ENCODE assay signal across 8 cellular contexts in genomic region chr17:58317421-58318064, GRCh38. TPM values are rescaled to one million over a fixed set of nuclear protein-coding genes. Genes with fewer than 3 reads are reported as not detected.
A peak's percentile ranks its signal among the peaks of the same experiment; 100 is the strongest.
DNase-seq lines count a peak whose midpoint lies in the region; ATAC-seq and TF ChIP-seq lines count a peak whose summit lies in the region.

No MANE protein-coding gene starts in this region.

- H3K36me3 Mint-ChIP-seq in CD8-positive, alpha-beta T cell = peaks cover 22% of the 10 kb centered on the region
- peaks cover 17% of the 10 kb centered on the region for H3K36me3 Mint-ChIP-seq in T-cell

- H3K4me3 ChIP-seq in CD8-positive, alpha-beta T cell (ENCODE audit: low read depth, low read length) = no peak overlapping the region
- H3K4me3 ChIP-seq in astrocyte of the cerebellum (ENCODE audit: low read depth, low read length) = no peak overlapping the region

- peak; percentile 97 for ATAC-seq in CD8-positive, alpha-beta T cell
- ATAC-seq in GM19395 (IDR thresholded peaks at IDR 0.05; ENCODE audit: unreplicated experiment) = peak; percentile 82
- peak; percentile 88 to 93 (median 92) for ATAC-seq in T-cell (replicated peaks in 1 of 4)

- no peaks in the 10 kb centered on the region for H3K36me3 ChIP-seq in CD8-positive, alpha-beta T cell (ENCODE audit: insufficient read depth, low read length)

- H3K27ac Mint-ChIP-seq in CD8-positive, alpha-beta T cell = peak overlapping the region; percentile 91
- H3K27ac Mint-ChIP-seq in T-cell = peak overlapping the region; percentile 93 to 95

- H3K27me3 Mint-ChIP-seq in CD8-positive, alpha-beta T cell (ENCODE audit: low read depth) = no peaks in the 10 kb centered on the region
- no peaks in the 10 kb centered on the region for H3K27me3 Mint-ChIP-seq in T-cell

- in situ Hi-C loops in astrocyte of the cerebellum (cut with HindIII; ENCODE audit: low sequenced_read_pairs) = no loop called here

- intact Hi-C loops in CD8-positive, alpha-beta T cell (cut with DNase I, micrococcal nuclease) = loop anchor here (1.0 to 5.0 kb wide), 8 partner anchors 12 to 688 kb away; partner anchors contain the start of gene RNF43 (in 2 of the 2)

- peak overlapping the region; percentile 21 for H3K4me3 Mint-ChIP-seq in CD8-positive, alpha-beta T cell
- peak overlapping the region in 1 of 3 donors; percentile 17 for H3K4me3 Mint-ChIP-seq in T-cell

- peaks cover 13% of the 10 kb centered on the region for H3K4me1 Mint-ChIP-seq in CD8-positive, alpha-beta T cell (ENCODE audit: low read depth)
- H3K4me1 Mint-ChIP-seq in T-cell = peaks cover 12 to 20% (median 15%) of the 10 kb centered on the region in 3 donors

- peaks cover 11% of the 10 kb centered on the region for H3K4me1 ChIP-seq in CD8-positive, alpha-beta T cell (ENCODE audit: insufficient read depth, low read length)

- H3K9me3 ChIP-seq in CD8-positive, alpha-beta T cell (ENCODE audit: low read length) = no peaks in the 10 kb centered on the region

- CTCF ChIA-PET in CD8-positive, alpha-beta T cell (lab: Charles Lee) = interaction anchor here (0.7 to 17.5 kb wide), 48 partner anchors 8 to 687 kb away, joined by 3 to 587 read pairs (median 5); partner anchors contain the start of genes HSF5, RNF43, SUPT4H1 and TSPOAP1
- CTCF ChIA-PET in T-cell (lab: Charles Lee) = interaction anchor here (0.6 to 7.8 kb wide), 42 partner anchors 9 to 1747 kb away, joined by 3 to 191 read pairs (median 5); partner anchors contain the start of genes RNF43 (in 2 of the 2), SUPT4H1 (in 2 of the 2), HSF5 (in 1 of the 2) and MTMR4 (in 1 of the 2)

- peak overlapping the region; percentile 36 for H3K27ac ChIP-seq in CD8-positive, alpha-beta T cell (ENCODE audit: low read depth, low read length)

- POLR2A ChIA-PET in CD8-positive, alpha-beta T cell (lab: Charles Lee) = interaction anchor here (0.6 to 5.2 kb wide), 16 partner anchors 10 to 695 kb away, joined by 3 to 91 read pairs (median 7); partner anchors contain the start of genes HSF5, RNF43, SUPT4H1 and TSPOAP1
- POLR2A ChIA-PET in T-cell (lab: Charles Lee) = interaction anchor here (0.5 to 2.4 kb wide), 11 partner anchors 10 to 212 kb away, joined by 3 to 25 read pairs (median 3); partner anchors contain the start of genes SUPT4H1 (in 1 of the 2) and TSPOAP1 (in 1 of the 2)

- peak; percentile 57 to 84 (median 75) for DNase-seq in CD8-positive, alpha-beta T cell
- DNase-seq in LHCN-M2 (ENCODE audit: low read depth) (peak; percentile 73), T-cell (peak; percentile 48 to 79 (median 68)), astrocyte of the cerebellum (ENCODE audit: low read depth) (peak; percentile 23), kidney glomerular epithelial cell (lab: John Stamatoyannopoulos, UW) (peak; percentile 64), C1 segment of cervical spinal cord (lab: John Stamatoyannopoulos, UW) (no peak)
- DNase-seq in stimulated activated CD8-positive, alpha-beta memory T cell treated with anti-CD3 and anti-CD28 coated beads, Interleukin-12 subunit alpha, Interleukin-12 subunit beta, amount 100 ng/mL, for 1 hour (ENCODE audit: low read depth) = peak; percentile 52

- H3K9me3 Mint-ChIP-seq in CD8-positive, alpha-beta T cell = no peaks in the 10 kb centered on the region
- no peaks in the 10 kb centered on the region for H3K9me3 Mint-ChIP-seq in T-cell

- H3K27me3 ChIP-seq in CD8-positive, alpha-beta T cell (ENCODE audit: insufficient read depth, low read length) = no peaks in the 10 kb centered on the region

- TF ChIP-seq CTCF in CD8-positive, alpha-beta T cell (IDR thresholded peaks at IDR 0.05) = peak; percentile 78
- peak; percentile 83 for TF ChIP-seq CTCF in astrocyte of the cerebellum (IDR thresholded peaks at IDR 0.05; ENCODE audit: low read depth, low read length, missing control alignments)

RNA-seq across cellular contexts. Expression of gene TSPOAP1, which starts 11.1 kb away (rescaled TPM):
- total RNA-seq in CD8-positive, alpha-beta T cell = 10 to 100 TPM; 27.9 to 35.3 TPM
- total RNA-seq in LHCN-M2 (2014; rRNA removed) = 0.06 and 0.11 TPM in 2 replicates
- 0.07 TPM for polyA plus RNA-seq in LHCN-M2 (2012)
- total RNA-seq in T-cell = 10 to 100 TPM; 15.6 to 62.7 (median 19.9) TPM

RNA-seq across cellular contexts. Expression of gene SUPT4H1, which starts 34.5 kb away (rescaled TPM):
- total RNA-seq in CD8-positive, alpha-beta T cell = 10 to 100 TPM; 45.2 to 59.7 TPM
- 46.0 and 65.7 TPM in 2 replicates for total RNA-seq in LHCN-M2 (2014; rRNA removed)
- 158 TPM for polyA plus RNA-seq in LHCN-M2 (2012)
- 10 to 100 TPM; 40.5 to 77.3 (median 63.2) TPM for total RNA-seq in T-cell

RNA-seq across cellular contexts. Expression of gene MPO, which starts 36.8 kb away (rescaled TPM):
- not detected for total RNA-seq in CD8-positive, alpha-beta T cell
- total RNA-seq in LHCN-M2 (2014; rRNA removed) = not detected in 2 replicates
- polyA plus RNA-seq in LHCN-M2 (2012) = not detected
- total RNA-seq in T-cell = 1 to 10 TPM in 4 of 5 donors, under 1 TPM in 1; 0.32 to 1.9 (median 1.1) TPM

Comparison
In these comparisons a context has a peak if more than half of its experiments do, and no peak if none do; other contexts are left out.
1. DNase-seq: peak in CD8-positive, alpha-beta T cell (7 of 7), LHCN-M2 (single experiment), T-cell (34 of 34), astrocyte of the cerebellum (single experiment), kidney glomerular epithelial cell (single experiment) and stimulated activated CD8-positive, alpha-beta memory T cell treated with anti-CD3 and anti-CD28 coated beads, Interleukin-12 subunit alpha, Interleukin-12 subunit beta, amount 100 ng/mL, for 1 hour (single experiment); none in C1 segment of cervical spinal cord (0 of 14).
2. RNA of gene TSPOAP1, which starts 11.1 kb away (total RNA-seq): 27.9 to 35.3 TPM in CD8-positive, alpha-beta T cell and 15.6 to 62.7 TPM in T-cell; 0.06 to 0.11 TPM in LHCN-M2; every median in the first group is over 10 times any median in the second.
3. Peak in every context shown above with its lines, with median percentiles within 50 percentile points of each other: ATAC-seq.